In genomic region chr5:160937570-160937969, GRCh38 we compare ENCODE assay signal across 14 cellular contexts.
DNase-seq lines count a peak whose midpoint lies in the region; ATAC-seq and TF ChIP-seq lines count a peak whose summit lies in the region.
"Had no signal": no experiment of that assay in that cellular context is flagged by ENCODE, and none has a peak within 500 bp of the region (broad histone marks: within the 10 kb centered on the region; RNA-seq: fewer than 3 reads in every experiment).

No MANE protein-coding gene starts in this region.

- H3K27me3 ChIP-seq in RWPE2 (ENCODE audit: insufficient read depth, poor library complexity, severe bottlenecking) (no peaks in the 10 kb centered on the region), stomach (no peaks in the 10 kb centered on the region)
- H3K27me3 ChIP-seq: BLaER1 had no signal

- H3K36me3 ChIP-seq in RWPE2 (ENCODE audit: low read depth) = no peaks in the 10 kb centered on the region
- H3K36me3 ChIP-seq in stomach = no peaks in the 10 kb centered on the region
- H3K36me3 ChIP-seq: BLaER1 had no signal

- H3K4me3 ChIP-seq in RWPE2 (ENCODE audit: severe bottlenecking) = no peak overlapping the region
- H3K4me3 ChIP-seq in stomach = no peak overlapping the region
- H3K4me3 ChIP-seq: BLaER1, GM23248 had no signal

- intact Hi-C loops in stomach (cut with DNase I; ENCODE audit: low total_unique reads) = no loop called here

- no peak for DNase-seq in RWPE2 (ENCODE audit: low spot score)
- DNase-seq in ecto neural progenitor cell (ENCODE audit: low spot score) = peak; percentile 20
- peak; percentile 56 for DNase-seq in islet precursor cell
- peak; percentile 45 for DNase-seq in stomach
- DNase-seq in DMS114 treated with DMSO at 0.1 percent for 48 hours (lab: John Stamatoyannopoulos, UW; ENCODE audit: unreplicated experiment) = no peak
- no peak for DNase-seq in medulla oblongata (ENCODE audit: extremely low spot score)
- DNase-seq in GM10248 (ENCODE audit: extremely low spot score) = no peak
- DNase-seq: Caco-2; CD8-positive, alpha-beta memory T cell; DMS53; GF-D8; GM23248; H7 had no signal

- H3K9me3 ChIP-seq in RWPE2 (ENCODE audit: severe bottlenecking) (no peaks in the 10 kb centered on the region), stomach (peaks cover 0 to 6% (median 0%) of the 10 kb centered on the region in 4 donors)
- H3K9me3 ChIP-seq: BLaER1 had no signal

- CTCF ChIA-PET in GM10248 (lab: Yijun Ruan, JAX) = no interaction called here

- H3K27ac ChIP-seq in RWPE2 (ENCODE audit: poor library complexity, severe bottlenecking) = no peak overlapping the region
- peak overlapping the region in 1 of 5 donors; percentile 50 for H3K27ac ChIP-seq in stomach
- H3K27ac ChIP-seq: BLaER1, GM23248 had no signal

- TF ChIP-seq CTCF in RWPE2 (IDR thresholded peaks at IDR 0.05; ENCODE audit: poor library complexity, severe bottlenecking) (no peak), stomach (IDR thresholded peaks at IDR 0.05) (no peak), GM10248 (IDR thresholded peaks at IDR 0.05; ENCODE audit: control extremely low read depth, extremely low read depth, low read depth, missing control alignments) (no peak)

- 77 to 85% (median 82%) methylated on average over 6 of the region's 6 CpGs for WGBS in stomach, 5 donors

- POLR2A ChIA-PET in GM10248 (lab: Yijun Ruan, JAX) = no interaction called here

- H3K4me1 ChIP-seq in RWPE2 (ENCODE audit: insufficient read depth, poor library complexity, severe bottlenecking) (peaks cover 10% of the 10 kb centered on the region), stomach (peaks cover 0 to 16% (median 3%) of the 10 kb centered on the region in 4 donors)
- H3K4me1 ChIP-seq: BLaER1, Caco-2 had no signal

- TF ChIP-seq POLR2A in stomach (IDR thresholded peaks at IDR 0.05) = no peak

- no peak for TF ChIP-seq EP300 in stomach (IDR thresholded peaks at IDR 0.05)

- peak; percentile 28; the same call in 1 of the 3 replicates for ATAC-seq in RWPE2 (ENCODE audit: low read depth)

Comparison
In these comparisons a context has a peak if more than half of its experiments do, and no peak if none do; other contexts are left out.
1. DNase-seq: peak in ecto neural progenitor cell (single experiment), islet precursor cell (single experiment) and stomach (single experiment); none in RWPE2 (single experiment), DMS114 treated with DMSO at 0.1 percent for 48 hours (single experiment), medulla oblongata (single experiment) and GM10248 (single experiment).